Comparison of ENCODE assay signal across 19 cellular contexts in genomic region chr17:1164935-1165556, GRCh38. TPM values are rescaled to one million over a fixed set of nuclear protein-coding genes. Genes with fewer than 3 reads are reported as not detected.
DNase-seq lines count a peak whose midpoint lies in the region; ATAC-seq and TF ChIP-seq lines count a peak whose summit lies in the region.
"Had no signal": no experiment of that assay in that cellular context is flagged by ENCODE, and none has a peak within 500 bp of the region (broad histone marks: within the 10 kb centered on the region; RNA-seq: fewer than 3 reads in every experiment).

No MANE protein-coding gene starts in this region.

- no peaks in the 10 kb centered on the region for H3K27me3 ChIP-seq in BLaER1
- H3K27me3 ChIP-seq in heart right ventricle, result no peaks in the 10 kb centered on the region
- H3K27me3 ChIP-seq: esophagus squamous epithelium had no signal

- H3K9ac ChIP-seq in BLaER1, result peak overlapping the region; percentile 47

- peaks cover 14% of the 10 kb centered on the region for H3K4me1 Mint-ChIP-seq in memory B cell
- H3K4me1 Mint-ChIP-seq: activated CD8-positive, alpha-beta memory T cell treated with anti-CD3 and anti-CD28 coated beads, Interleukin-2, amount 10 ng/mL, durations not matched to agents 7 days and 5 days; CD4-positive, CD25-positive, alpha-beta regulatory T cell had no signal

- no peak overlapping the region; the same call in 1 of the 2 replicates for H3K4me3 ChIP-seq in BLaER1
- peak overlapping the region in 1 of 10 donors; percentile 22 for H3K4me3 ChIP-seq in heart right ventricle
- H3K4me3 ChIP-seq: esophagus squamous epithelium had no signal

- peaks cover 10% of the 10 kb centered on the region; the same call in 1 of the 2 replicates for H3K36me3 ChIP-seq in BLaER1
- H3K36me3 ChIP-seq in heart right ventricle, result peaks cover 0 to 7% (median 0%) of the 10 kb centered on the region in 9 donors
- H3K36me3 ChIP-seq: esophagus squamous epithelium had no signal

- intact Hi-C loops in heart right ventricle (cut with DNase I), result no loop called here

- H3K4me1 ChIP-seq in BLaER1 (peaks cover 71% of the 10 kb centered on the region), heart right ventricle (peaks cover 8 to 54% (median 33%) of the 10 kb centered on the region in 9 donors)

- DNase-seq in GM20000 (ENCODE audit: low spot score), result peak; percentile 70
- peak; percentile 59 to 65 for DNase-seq in heart right ventricle
- DNase-seq in memory B cell (ENCODE audit: low spot score in 2 of 2), result no peak
- DNase-seq in HuH-7.5 (ENCODE audit: low spot score), result no peak
- no peak for DNase-seq in NCI-H2171 (lab: John Stamatoyannopoulos, UW)
- DNase-seq in Ammon's horn (ENCODE audit: low spot score), result no peak
- DNase-seq: activated CD8-positive, alpha-beta memory T cell treated with anti-CD3 and anti-CD28 coated beads, Interleukin-2, amount 10 ng/mL, durations not matched to agents 7 days and 5 days; CD4-positive, CD25-positive, alpha-beta regulatory T cell; DMS 273 treated with DMSO at 0.1 percent for 48 hours; effector CD8-positive, alpha-beta T cell; esophagus squamous epithelium; NCI-H2029 treated with DMSO at 0.1 percent for 48 hours; NCI-H446 treated with DMSO at 0.1 percent for 48 hours; nucleus accumbens; RPMI8226; SW 1271 had no signal

- H3K9me3 ChIP-seq in BLaER1, result no peaks in the 10 kb centered on the region
- no peaks in the 10 kb centered on the region for H3K9me3 ChIP-seq in heart right ventricle
- H3K9me3 ChIP-seq: esophagus squamous epithelium had no signal

- no peak for TF ChIP-seq CTCF in GM20000 (IDR thresholded peaks at IDR 0.05; ENCODE audit: extremely low read depth, missing control alignments)
- peak; percentile 6 to 59 (median 23) for TF ChIP-seq CTCF in heart right ventricle (IDR thresholded peaks at IDR 0.05)

- WGBS in heart right ventricle, 2 donors, result 58 to 61% methylated on average over 11 to 12 of the region's 12 CpGs

- ATAC-seq in heart right ventricle (peak; percentile 40 to 87 (median 78)), memory B cell (ENCODE audit: low read depth) (peak; percentile 42), HG03354 (IDR thresholded peaks at IDR 0.05; ENCODE audit: poor library complexity, severe bottlenecking, unreplicated experiment) (no peak)
- ATAC-seq: activated CD8-positive, alpha-beta memory T cell treated with anti-CD3 and anti-CD28 coated beads, Interleukin-2, amount 10 ng/mL, durations not matched to agents 7 days and 5 days; activated naive CD4-positive, alpha-beta T cell treated with anti-CD3 and anti-CD28 coated beads, Interleukin-2, amount 50 U/mL, for 72 hours had no signal

- peaks cover 2% of the 10 kb centered on the region for H3K36me3 Mint-ChIP-seq in memory B cell
- H3K36me3 Mint-ChIP-seq: activated CD8-positive, alpha-beta memory T cell treated with anti-CD3 and anti-CD28 coated beads, Interleukin-2, amount 10 ng/mL, durations not matched to agents 7 days and 5 days; activated naive CD4-positive, alpha-beta T cell treated with anti-CD3 and anti-CD28 coated beads, Interleukin-2, amount 50 U/mL, for 72 hours; CD4-positive, CD25-positive, alpha-beta regulatory T cell had no signal

- H3K9me3 Mint-ChIP-seq in memory B cell, result no peaks in the 10 kb centered on the region
- H3K9me3 Mint-ChIP-seq: activated naive CD4-positive, alpha-beta T cell treated with anti-CD3 and anti-CD28 coated beads, Interleukin-2, amount 50 U/mL, for 72 hours; CD4-positive, CD25-positive, alpha-beta regulatory T cell had no signal

- peak overlapping the region; percentile 87 for H3K4me2 ChIP-seq in BLaER1

- H4K20me1 ChIP-seq in BLaER1, result peaks cover 88% of the 10 kb centered on the region

- no peak overlapping the region for H3K27ac Mint-ChIP-seq in memory B cell
- H3K27ac Mint-ChIP-seq: activated CD8-positive, alpha-beta memory T cell treated with anti-CD3 and anti-CD28 coated beads, Interleukin-2, amount 10 ng/mL, durations not matched to agents 7 days and 5 days; CD4-positive, CD25-positive, alpha-beta regulatory T cell had no signal

- no peaks in the 10 kb centered on the region for H3K27me3 Mint-ChIP-seq in memory B cell
- H3K27me3 Mint-ChIP-seq: activated CD8-positive, alpha-beta memory T cell treated with anti-CD3 and anti-CD28 coated beads, Interleukin-2, amount 10 ng/mL, durations not matched to agents 7 days and 5 days had no signal

- no peak overlapping the region for H3K4me3 Mint-ChIP-seq in memory B cell
- H3K4me3 Mint-ChIP-seq: activated CD8-positive, alpha-beta memory T cell treated with anti-CD3 and anti-CD28 coated beads, Interleukin-2, amount 10 ng/mL, durations not matched to agents 7 days and 5 days; CD4-positive, CD25-positive, alpha-beta regulatory T cell had no signal

- H3K27ac ChIP-seq in BLaER1, result peak overlapping the region; percentile 42
- peak overlapping the region in 8 of 10 donors; percentile 39 to 83 (median 72) for H3K27ac ChIP-seq in heart right ventricle
- H3K27ac ChIP-seq: esophagus squamous epithelium had no signal

RNA-seq across cellular contexts. Expression of gene ABR, which starts 14.7 kb away (rescaled TPM):
- total RNA-seq in heart right ventricle, result 100 to 1,000 TPM; 118 to 173 (median 145) TPM
- polyA plus RNA-seq in heart right ventricle, result 100 to 1,000 TPM in 1 of 2 donors, 10 to 100 TPM in 1; 49.1 to 120 TPM

Comparison
In these comparisons a context has a peak if more than half of its experiments do, and no peak if none do; other contexts are left out.
1. DNase-seq: peak in GM20000 (single experiment) and heart right ventricle (2 of 2); none in memory B cell (0 of 2), HuH-7.5 (single experiment), NCI-H2171 (single experiment) and Ammon's horn (single experiment).